8 cellular contexts compared by ENCODE assay signal in the genomic region with DNA sequence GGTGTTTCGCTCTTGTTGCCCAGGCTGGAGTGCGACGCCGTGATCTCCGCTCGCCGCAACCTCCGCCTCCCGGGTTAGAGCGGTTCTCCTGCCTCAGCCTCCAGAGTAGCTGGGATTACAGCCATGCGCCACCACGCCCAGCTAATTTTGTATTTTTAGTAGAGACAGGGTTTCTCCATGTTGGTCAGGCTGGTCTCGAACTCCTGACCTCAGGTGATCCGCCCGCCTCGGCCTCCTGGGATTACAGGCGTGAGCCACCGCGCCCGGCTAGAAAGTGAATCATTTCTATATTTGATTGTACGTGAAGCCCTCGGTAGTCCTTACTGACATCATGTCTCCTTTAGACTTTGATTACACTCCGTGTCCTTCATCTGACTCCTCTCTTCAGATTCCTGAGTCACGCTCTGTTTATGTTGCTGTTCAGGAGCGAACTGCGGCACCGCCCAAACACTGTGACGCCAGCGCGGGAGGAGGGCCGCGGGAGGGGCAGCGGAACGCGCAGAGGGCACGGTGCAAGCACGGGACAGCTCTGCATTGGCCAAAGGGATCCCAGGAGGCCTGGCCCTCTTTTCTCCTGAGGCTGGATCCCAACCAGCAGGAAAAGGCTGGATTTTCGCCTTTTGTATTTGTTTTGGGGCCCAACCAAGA. TPM values are rescaled to one million over a fixed set of nuclear protein-coding genes. Genes with fewer than 3 reads are reported as not detected.
DNase-seq lines count a peak whose midpoint lies in the region; ATAC-seq and TF ChIP-seq lines count a peak whose summit lies in the region.

No MANE protein-coding gene starts in this region.

- peak; percentile 52 to 93 (median 92) for TF ChIP-seq POLR2A in body of pancreas (IDR thresholded peaks at IDR 0.05)
- peak; percentile 67 to 95 for TF ChIP-seq POLR2A in uterus (IDR thresholded peaks at IDR 0.05)

- H3K27ac ChIP-seq in body of pancreas = peak overlapping the region; percentile 98 to 100 (median 100)
- peak overlapping the region; percentile 100 for H3K27ac ChIP-seq in uterus

- TF ChIP-seq CTCF in body of pancreas (IDR thresholded peaks at IDR 0.05) (peak in 1 of 7 experiments; percentile 16), uterus (IDR thresholded peaks at IDR 0.05) (no peak)

- H3K4me3 ChIP-seq in body of pancreas (no peak overlapping the region), uterus (peak overlapping the region; percentile 84 to 91)

- in situ Hi-C loops in G401 (cut with HindIII; ENCODE audit: low sequenced_read_pairs) = no loop called here

- 32 to 35% methylated on average over 30 to 38 of the region's 38 CpGs for WGBS in body of pancreas, 2 donors

- peaks cover 19% of the 10 kb centered on the region for H3K4me1 ChIP-seq in body of pancreas
- peaks cover 0 to 6% of the 10 kb centered on the region in 2 donors for H3K4me1 ChIP-seq in uterus

- ATAC-seq in HG02763 (IDR thresholded peaks at IDR 0.05; ENCODE audit: unreplicated experiment) (peak; percentile 71), body of pancreas (peak; percentile 90)

- H3K27me3 ChIP-seq in body of pancreas (no peaks in the 10 kb centered on the region), uterus (no peaks in the 10 kb centered on the region)

- DNase-seq in G401 (ENCODE audit: low spot score) (peak; percentile 94), NCI-H2081 (lab: John Stamatoyannopoulos, UW) (peak; percentile 80 to 85), UCSD-AML1 (lab: John Stamatoyannopoulos, UW; ENCODE audit: unreplicated experiment) (peak; percentile 70), body of pancreas (peak; percentile 96 to 98 (median 97)), hippocampal formation (lab: John Stamatoyannopoulos, UW) (peak; percentile 87 to 91), putamen (ENCODE audit: low spot score) (peak; percentile 95), uterus (peak; percentile 98)

- no peaks in the 10 kb centered on the region for H3K9me3 ChIP-seq in body of pancreas
- no peaks in the 10 kb centered on the region for H3K9me3 ChIP-seq in uterus

- intact Hi-C loops in body of pancreas (cut with DNase I) = no loop called here
- intact Hi-C loops in uterus (cut with DNase I; ENCODE audit: low total_unique reads) = loop anchor here (10.0 kb wide), 1 partner anchor 153 kb away; no protein-coding TSS in a partner anchor

- H3K36me3 ChIP-seq in body of pancreas (replicated peaks in 1 of 2; ENCODE audit: insufficient read depth in 1 of 2, low read depth in 2 of 2) = no peaks in the 10 kb centered on the region
- no peaks in the 10 kb centered on the region for H3K36me3 ChIP-seq in uterus

RNA-seq across cellular contexts. Expression of a gene that starts 0.6 kb away (rescaled TPM):
- total RNA-seq in G401 (2014; rRNA removed; shearing (Covaris generic)) = 37.6 and 88.9 TPM in 2 replicates
- total RNA-seq in body of pancreas (10 to 100 TPM; 51.4 to 86.9 TPM), uterus (100 to 1,000 TPM in 1 of 4 donors, 10 to 100 TPM in 3; 42.9 to 216 (median 62.7) TPM)

RNA-seq across cellular contexts. Expression of a gene that starts 33.3 kb away (rescaled TPM):
- 0.68 TPM in 1 of 2 replicates, not detected in the other for total RNA-seq in G401 (2014; rRNA removed; shearing (Covaris generic))
- total RNA-seq in body of pancreas (under 1 TPM in 1 of 2 donors, not detected in 1; 0.26 TPM), uterus (not detected)

RNA-seq across cellular contexts. Expression of a gene that starts 40.2 kb away (rescaled TPM):
- total RNA-seq in G401 (2014; rRNA removed; shearing (Covaris generic)) = 0.37 and 4.3 TPM in 2 replicates
- 1 to 10 TPM in 1 of 2 donors, under 1 TPM in 1; 0.66 to 5.7 TPM for total RNA-seq in body of pancreas
- total RNA-seq in uterus = under 1 TPM in 1 of 4 donors, not detected in 3; 0.41 TPM

Comparison
In these comparisons a context has a peak if more than half of its experiments do, and no peak if none do; other contexts are left out.
1. H3K4me3 ChIP-seq: peak in uterus (2 of 2); none in body of pancreas (0 of 2).
2. Peak in every context shown above with its lines, with median percentiles within 50 percentile points of each other: DNase-seq.